8 cellular contexts compared by ENCODE assay signal in genomic region chr12:28872654-28873268, GRCh38.
DNase-seq lines count a peak whose midpoint lies in the region; ATAC-seq lines count a peak whose summit lies in the region.

No MANE protein-coding gene starts in this region.

- H3K27ac ChIP-seq in effector memory CD4-positive, alpha-beta T cell (ENCODE audit: insufficient read depth, low read length, poor library complexity, severe bottlenecking), result no peak overlapping the region

- ATAC-seq in activated CD8-positive, alpha-beta memory T cell treated with anti-CD3 and anti-CD28 coated beads, Interleukin-2, amount 10 ng/mL, durations not matched to agents 7 days and 5 days, result no peak
- ATAC-seq in HG02885 (IDR thresholded peaks at IDR 0.05; ENCODE audit: poor library complexity, unreplicated experiment), result peak; percentile 78

- no peaks in the 10 kb centered on the region for H3K36me3 ChIP-seq in effector memory CD4-positive, alpha-beta T cell (ENCODE audit: control insufficient read depth, insufficient read depth, low read length)

- H3K9me3 ChIP-seq in effector memory CD4-positive, alpha-beta T cell (ENCODE audit: control insufficient read depth, low read length), result no peaks in the 10 kb centered on the region

- H3K27ac Mint-ChIP-seq in activated CD8-positive, alpha-beta memory T cell treated with anti-CD3 and anti-CD28 coated beads, Interleukin-2, amount 10 ng/mL, durations not matched to agents 7 days and 5 days, result no peak overlapping the region

- H3K27me3 ChIP-seq in effector memory CD4-positive, alpha-beta T cell (replicated peaks; ENCODE audit: control insufficient read depth, insufficient read depth, low read length, poor library complexity, severe bottlenecking), result no peaks in the 10 kb centered on the region

- CTCF ChIA-PET in activated CD8-positive, alpha-beta memory T cell treated with anti-CD3 and anti-CD28 coated beads, Interleukin-2, amount 10 ng/mL, durations not matched to agents 7 days and 5 days (lab: Charles Lee), result no interaction called here

- no peaks in the 10 kb centered on the region for H3K36me3 Mint-ChIP-seq in activated CD8-positive, alpha-beta memory T cell treated with anti-CD3 and anti-CD28 coated beads, Interleukin-2, amount 10 ng/mL, durations not matched to agents 7 days and 5 days

- H3K9me3 Mint-ChIP-seq in activated CD8-positive, alpha-beta memory T cell treated with anti-CD3 and anti-CD28 coated beads, Interleukin-2, amount 10 ng/mL, durations not matched to agents 7 days and 5 days (ENCODE audit: low read depth), result no peaks in the 10 kb centered on the region

- H3K27me3 Mint-ChIP-seq in activated CD8-positive, alpha-beta memory T cell treated with anti-CD3 and anti-CD28 coated beads, Interleukin-2, amount 10 ng/mL, durations not matched to agents 7 days and 5 days, result no peaks in the 10 kb centered on the region

- H3K4me1 Mint-ChIP-seq in activated CD8-positive, alpha-beta memory T cell treated with anti-CD3 and anti-CD28 coated beads, Interleukin-2, amount 10 ng/mL, durations not matched to agents 7 days and 5 days, result no peaks in the 10 kb centered on the region

- H3K4me1 ChIP-seq in effector memory CD4-positive, alpha-beta T cell (ENCODE audit: control insufficient read depth, insufficient read depth, low read length, poor library complexity, severe bottlenecking), result no peaks in the 10 kb centered on the region

- no peak overlapping the region for H3K4me3 ChIP-seq in effector memory CD4-positive, alpha-beta T cell (ENCODE audit: insufficient read depth, low read depth, low read length, poor library complexity, severe bottlenecking)

- H3K4me3 Mint-ChIP-seq in activated CD8-positive, alpha-beta memory T cell treated with anti-CD3 and anti-CD28 coated beads, Interleukin-2, amount 10 ng/mL, durations not matched to agents 7 days and 5 days, result no peak overlapping the region

- peak; percentile 41 for DNase-seq in activated CD8-positive, alpha-beta memory T cell treated with anti-CD3 and anti-CD28 coated beads, Interleukin-2, amount 10 ng/mL, durations not matched to agents 7 days and 5 days
- DNase-seq in activated CD8-positive, alpha-beta memory T cell treated with anti-CD3 and anti-CD28 coated beads for 24 hours, result no peak
- peak; percentile 21 for DNase-seq in NCI-H2196 treated with DMSO at 0.1 percent for 48 hours (lab: John Stamatoyannopoulos, UW; ENCODE audit: unreplicated experiment)
- DNase-seq in amniotic stem cell (lab: John Stamatoyannopoulos, UW), result peak; percentile 24
- peak; percentile 28 for DNase-seq in iPS DF 19.7 (ENCODE audit: low read depth, low spot score)
- peak; percentile 47 for DNase-seq in stimulated activated CD8-positive, alpha-beta memory T cell treated with anti-CD3 and anti-CD28 coated beads, Interleukin-4, amount 100 ng/mL, for 48 hours
- no peak for DNase-seq in effector memory CD4-positive, alpha-beta T cell

Comparison
In these comparisons a context has a peak if more than half of its experiments do, and no peak if none do; other contexts are left out.
1. DNase-seq: peak in activated CD8-positive, alpha-beta memory T cell treated with anti-CD3 and anti-CD28 coated beads, Interleukin-2, amount 10 ng/mL, durations not matched to agents 7 days and 5 days (single experiment), NCI-H2196 treated with DMSO at 0.1 percent for 48 hours (single experiment), amniotic stem cell (single experiment), iPS DF 19.7 (single experiment) and stimulated activated CD8-positive, alpha-beta memory T cell treated with anti-CD3 and anti-CD28 coated beads, Interleukin-4, amount 100 ng/mL, for 48 hours (single experiment); none in activated CD8-positive, alpha-beta memory T cell treated with anti-CD3 and anti-CD28 coated beads for 24 hours (single experiment) and effector memory CD4-positive, alpha-beta T cell (0 of 3).